32 cellular contexts compared by ENCODE assay signal in the genomic region with DNA sequence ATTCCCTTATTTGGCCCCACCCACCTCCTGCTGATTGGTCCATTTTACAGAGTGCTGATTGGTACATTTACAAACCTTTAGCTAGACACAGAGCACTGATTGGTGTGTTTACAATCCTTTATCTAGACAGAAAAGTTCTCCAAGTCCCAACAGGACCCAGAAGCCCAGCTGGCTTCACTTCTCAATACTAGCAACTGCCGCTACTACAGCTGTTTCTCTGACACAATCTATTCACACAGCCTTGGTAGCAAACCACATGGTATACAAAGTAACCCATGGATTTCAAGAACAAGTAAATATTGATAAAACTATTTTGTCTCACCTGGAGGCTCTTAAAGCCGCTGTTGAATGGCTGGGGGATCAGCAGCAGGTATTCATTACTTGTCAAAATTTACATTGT. TPM values are rescaled to one million over a fixed set of nuclear protein-coding genes. Genes with fewer than 3 reads are reported as not detected.
"Had no signal": no experiment of that assay in that cellular context is flagged by ENCODE, and none has a peak within 500 bp of the region (broad histone marks: within the 10 kb centered on the region; RNA-seq: fewer than 3 reads in every experiment).

No MANE protein-coding gene starts in this region.

- H3K27me3 Mint-ChIP-seq: activated naive CD8-positive, alpha-beta T cell; stimulated activated naive CD8-positive, alpha-beta T cell treated with anti-CD3 and anti-CD28 coated beads, Interleukin-15, Interleukin-2, amounts not matched to agents 100 ng/mL and 50 ng/mL, for 24 hours had no signal

- H3K4me3 ChIP-seq: colonic mucosa, dorsolateral prefrontal cortex, ovary, psoas muscle, sigmoid colon, thyroid gland, upper lobe of right lung had no signal

- H3K4me3 Mint-ChIP-seq: activated naive CD8-positive, alpha-beta T cell; naive thymus-derived CD4-positive, alpha-beta T cell; stimulated activated effector memory CD8-positive, alpha-beta T cell treated with anti-CD3 and anti-CD28 coated beads, Interleukin-12 subunit alpha, Interleukin-12 subunit beta, amount 100 ng/mL, for 72 hours; stimulated activated naive CD8-positive, alpha-beta T cell treated with anti-CD3 and anti-CD28 coated beads, Interleukin-15, Interleukin-2, amounts not matched to agents 100 ng/mL and 50 ng/mL, for 24 hours; T-helper 2 cell treated with Interferon-gamma antibody and Interleukin-4, amounts not matched to agents 5 μg/mL and 100 μg/mL, for 36 hours had no signal

- H3K9me3 ChIP-seq: colonic mucosa, ovary, psoas muscle, sigmoid colon, thyroid gland, upper lobe of right lung had no signal

- H3K27ac ChIP-seq: colonic mucosa, dorsolateral prefrontal cortex, ovary, psoas muscle, sigmoid colon, thyroid gland, upper lobe of right lung, VCaP had no signal

- H3K4me1 ChIP-seq: colonic mucosa, psoas muscle, sigmoid colon had no signal

- DNase-seq: activated CD4-positive, alpha-beta T cell treated with anti-CD3 and anti-CD28 coated beads for 48 hours; activated CD4-positive, alpha-beta T cell treated with anti-CD3 and anti-CD28 coated beads, Interleukin-2, amount 50 U/mL, for 48 hours; activated CD8-positive, alpha-beta memory T cell treated with anti-CD3 and anti-CD28 coated beads for 24 hours; activated effector memory CD4-positive, alpha-beta T cell treated with Interleukin-2 at 50 U/mL for 16 hours; activated naive CD4-positive, alpha-beta T cell treated with Interleukin-2 at 50 U/mL for 16 hours; anterior cingulate cortex; cerebellar nuclear complex; colonic mucosa; dorsolateral prefrontal cortex; foreskin fibroblast; head of caudate nucleus; hippocampal formation; kidney; left colon; midbrain; naive thymus-derived CD4-positive, alpha-beta T cell; ovary; psoas muscle; sigmoid colon; small intestine; stimulated activated CD4-positive, alpha-beta T cell treated with anti-CD3 and anti-CD28 coated beads, Interleukin-4, amount 100 ng/mL, for 24 hours; substantia nigra; thyroid gland; upper lobe of right lung had no signal

- H3K36me3 ChIP-seq: colonic mucosa, ovary, sigmoid colon, thyroid gland, upper lobe of right lung had no signal

- H3K27me3 ChIP-seq: colonic mucosa, ovary, sigmoid colon, thyroid gland had no signal

- ATAC-seq: activated CD4-positive, CD25-positive, alpha-beta regulatory T cell treated with anti-CD3 and anti-CD28 coated beads, Interleukin-2, amount 50 U/mL, for 24 hours; esophagus mucosa; left colon; naive thymus-derived CD4-positive, alpha-beta T cell; psoas muscle; stimulated activated effector memory CD8-positive, alpha-beta T cell treated with anti-CD3 and anti-CD28 coated beads, Interleukin-12 subunit alpha, Interleukin-12 subunit beta, amount 100 ng/mL, for 72 hours; upper lobe of right lung had no signal

- H3K36me3 Mint-ChIP-seq: activated naive CD8-positive, alpha-beta T cell; naive thymus-derived CD4-positive, alpha-beta T cell; stimulated activated effector memory CD8-positive, alpha-beta T cell treated with anti-CD3 and anti-CD28 coated beads, Interleukin-12 subunit alpha, Interleukin-12 subunit beta, amount 100 ng/mL, for 72 hours had no signal

- H3K4me1 Mint-ChIP-seq: naive thymus-derived CD4-positive, alpha-beta T cell; stimulated activated effector memory CD8-positive, alpha-beta T cell treated with anti-CD3 and anti-CD28 coated beads, Interleukin-12 subunit alpha, Interleukin-12 subunit beta, amount 100 ng/mL, for 72 hours had no signal

- H3K9me3 Mint-ChIP-seq: naive thymus-derived CD4-positive, alpha-beta T cell; stimulated activated effector memory CD8-positive, alpha-beta T cell treated with anti-CD3 and anti-CD28 coated beads, Interleukin-12 subunit alpha, Interleukin-12 subunit beta, amount 100 ng/mL, for 72 hours; stimulated activated naive CD8-positive, alpha-beta T cell treated with anti-CD3 and anti-CD28 coated beads, Interleukin-15, Interleukin-2, amounts not matched to agents 100 ng/mL and 50 ng/mL, for 24 hours; T-helper 2 cell treated with Interferon-gamma antibody and Interleukin-4, amounts not matched to agents 5 μg/mL and 100 μg/mL, for 36 hours had no signal

- H3K27ac Mint-ChIP-seq: activated naive CD8-positive, alpha-beta T cell; naive thymus-derived CD4-positive, alpha-beta T cell; stimulated activated effector memory CD8-positive, alpha-beta T cell treated with anti-CD3 and anti-CD28 coated beads, Interleukin-12 subunit alpha, Interleukin-12 subunit beta, amount 100 ng/mL, for 72 hours; stimulated activated naive CD8-positive, alpha-beta T cell treated with anti-CD3 and anti-CD28 coated beads, Interleukin-15, Interleukin-2, amounts not matched to agents 100 ng/mL and 50 ng/mL, for 24 hours; T-helper 2 cell treated with Interferon-gamma antibody and Interleukin-4, amounts not matched to agents 5 μg/mL and 100 μg/mL, for 36 hours had no signal

RNA-seq across cellular contexts. Expression of a gene that starts 25.4 kb away (rescaled TPM):
- total RNA-seq: esophagus mucosa, kidney, thyroid gland had no signal
- polyA plus RNA-seq: naive thymus-derived CD4-positive, alpha-beta T cell; neural cell had no signal

RNA-seq across cellular contexts. Expression of a gene that starts 44.3 kb away (rescaled TPM):
- total RNA-seq: colonic mucosa; dorsolateral prefrontal cortex; kidney; left colon; naive thymus-derived CD4-positive, alpha-beta T cell; psoas muscle; sigmoid colon; thyroid gland had no signal
- polyA plus RNA-seq: naive thymus-derived CD4-positive, alpha-beta T cell; neural cell; psoas muscle had no signal

RNA-seq across cellular contexts. Expression of a gene that starts 47.7 kb away (rescaled TPM):
- polyA plus RNA-seq: neural cell had no signal
